ENCODE assay signal across 2 cellular contexts in the genomic region with DNA sequence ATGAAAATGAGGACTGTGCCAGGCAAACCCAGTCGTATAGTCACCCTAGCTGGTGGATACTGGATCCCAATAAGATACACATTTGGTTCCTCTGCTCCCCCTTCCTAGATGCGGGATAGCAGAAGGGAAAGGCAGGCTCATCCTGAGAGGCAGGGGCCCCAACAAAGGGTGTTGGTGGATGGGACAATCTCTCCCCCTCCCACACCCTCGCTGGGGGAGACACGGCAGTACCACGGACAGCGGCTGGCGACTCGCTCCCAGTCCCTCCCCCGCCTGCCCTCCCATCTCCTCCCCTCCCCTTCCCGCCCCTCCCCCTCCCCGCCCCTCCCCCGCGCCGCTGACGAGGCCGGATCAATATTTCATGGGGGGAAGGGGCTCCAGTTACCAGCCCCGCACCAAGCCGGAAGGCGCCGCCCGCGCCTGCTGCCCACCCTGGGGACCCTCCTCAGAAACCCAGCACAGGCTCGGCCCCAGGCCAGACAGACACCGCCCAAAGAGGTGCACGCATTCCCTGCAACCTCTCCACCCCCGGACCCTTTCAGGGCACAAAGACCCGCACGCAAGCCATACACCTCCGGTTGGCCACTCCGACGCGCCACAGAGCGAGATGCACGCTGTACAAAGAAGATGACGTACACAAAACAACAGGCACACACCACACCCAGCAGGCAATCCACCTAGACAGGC.
TF ChIP-seq lines count a peak whose summit lies in the region.

No MANE protein-coding gene starts in this region.

TF ChIP-seq in A549, 52 proteins besides CTCF, POLR2A, EP300 and RAD21:
- TF ChIP-seq TFCP2L1 (CRISPR knock-in tag; IDR thresholded peaks at IDR 0.05) (no peak), EHMT2 (IDR thresholded peaks at IDR 0.05; ENCODE audit: low read depth) (no peak), CBX8 (IDR thresholded peaks at IDR 0.05) (no peak), HDAC2 (IDR thresholded peaks at IDR 0.05) (no peak), REST (IDR thresholded peaks at IDR 0.05) (peak; percentile 61)
- TF ChIP-seq, protein P1, sequence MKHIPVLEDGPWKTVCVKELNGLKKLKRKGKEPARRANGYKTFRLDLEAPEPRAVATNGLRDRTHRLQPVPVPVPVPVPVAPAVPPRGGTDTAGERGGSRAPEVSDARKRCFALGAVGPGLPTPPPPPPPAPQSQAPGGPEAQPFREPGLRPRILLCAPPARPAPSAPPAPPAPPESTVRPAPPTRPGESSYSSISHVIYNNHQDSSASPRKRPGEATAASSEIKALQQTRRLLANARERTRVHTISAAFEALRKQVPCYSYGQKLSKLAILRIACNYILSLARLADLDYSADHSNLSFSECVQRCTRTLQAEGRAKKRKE (CRISPR knock-in tag; IDR thresholded peaks at IDR 0.05; ENCODE audit: low read depth), result no peak

TF ChIP-seq in GM12878, 131 proteins besides CTCF, POLR2A, EP300 and RAD21:
- TF ChIP-seq HDGF (IDR thresholded peaks at IDR 0.05), result no peak
- TF ChIP-seq NFXL1 (IDR thresholded peaks at IDR 0.05; ENCODE audit: borderline replicate concordance), result no peak
- TF ChIP-seq E4F1 (IDR thresholded peaks at IDR 0.05; ENCODE audit: borderline replicate concordance, partially characterized antibody), result no peak
- no peak for TF ChIP-seq CHD2 (IDR thresholded peaks at IDR 0.05; ENCODE audit: borderline replicate concordance, low read depth, low read length)
- peak; percentile 76 for TF ChIP-seq REST (IDR thresholded peaks at IDR 0.05; ENCODE audit: low read depth, low read length)
- no peak for TF ChIP-seq GABPA (IDR thresholded peaks at IDR 0.05; ENCODE audit: low read depth)
